ENCODE assay signal across 8 cellular contexts in the genomic region with DNA sequence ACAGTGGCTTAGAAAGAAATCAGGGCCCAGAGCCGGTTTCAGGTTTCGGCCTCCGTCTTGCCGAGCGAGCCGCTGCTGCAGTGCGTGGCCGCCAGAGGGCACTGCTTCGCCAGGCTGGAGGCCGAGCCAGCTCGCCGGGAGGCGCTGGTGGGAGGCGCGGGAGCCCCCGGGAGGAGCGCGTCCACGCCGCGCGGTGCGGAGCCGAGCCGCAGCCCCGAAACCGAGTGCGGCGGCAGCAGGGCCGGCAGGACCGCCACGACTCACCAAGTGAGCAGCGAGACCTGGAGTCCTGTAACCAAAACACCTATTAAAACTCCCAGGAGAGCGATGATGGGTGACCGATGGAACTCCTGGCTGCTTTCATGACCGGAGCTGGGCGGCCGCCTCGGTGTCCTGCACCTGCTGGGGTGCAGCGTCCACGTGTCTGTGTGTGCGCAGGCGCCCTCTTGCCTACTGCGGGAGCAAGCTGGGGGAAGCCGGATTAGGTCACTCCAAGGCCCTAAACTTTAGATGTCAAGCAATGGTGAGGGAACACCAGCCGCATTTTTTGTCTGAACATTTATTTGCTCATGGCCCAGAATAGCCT.
DNase-seq lines count a peak whose midpoint lies in the region; ATAC-seq and TF ChIP-seq lines count a peak whose summit lies in the region.

No MANE protein-coding gene starts in this region.

- peak; percentile 45 to 52 for DNase-seq in NCI-H2081 (lab: John Stamatoyannopoulos, UW)
- no peak for DNase-seq in NCI-H2081 treated with DMSO at 0.1 percent for 48 hours (lab: John Stamatoyannopoulos, UW)
- peak; percentile 66 for DNase-seq in NCI-H2227 treated with DMSO at 0.1 percent for 48 hours (lab: John Stamatoyannopoulos, UW)
- DNase-seq in activated CD4-positive, alpha-beta T cell treated with anti-CD3 and anti-CD28 coated beads, Interleukin-2, amount 50 U/mL, for 24 hours (ENCODE audit: low read depth in 1 of 2, low spot score in 1 of 2): peak; percentile 54
- DNase-seq in dermis microvascular lymphatic vessel endothelial cell (ENCODE audit: low read depth in 2 of 2): peak; percentile 20 to 62
- peak; percentile 70 to 78 (median 77) for DNase-seq in right lobe of liver
- DNase-seq in stimulated activated CD4-positive, alpha-beta T cell treated with anti-CD3 and anti-CD28 coated beads, Interleukin-4, amount 100 ng/mL, for 48 hours (ENCODE audit: low read depth in 2 of 2): peak; percentile 62 to 71

- H3K36me3 ChIP-seq in right lobe of liver: no peaks in the 10 kb centered on the region

- H3K9me3 ChIP-seq in right lobe of liver: no peaks in the 10 kb centered on the region

- WGBS in right lobe of liver (ENCODE audit: insufficient coverage, low coverage, low lambda C conversion rate, missing lambda C conversion rate): 9% methylated on average over 16 of the region's 46 CpGs

- intact Hi-C loops in right lobe of liver (cut with DNase I): loop anchor here in 1 of 2 donors (5.0 kb wide), 1 partner anchor 387 kb away; no protein-coding TSS in a partner anchor

- peak; percentile 83 for ATAC-seq in HG03025 (IDR thresholded peaks at IDR 0.05; ENCODE audit: low FRiP score, unreplicated experiment)
- ATAC-seq in right lobe of liver: peak; percentile 92 to 96 (median 94)

- H3K4me1 ChIP-seq in right lobe of liver: no peaks in the 10 kb centered on the region

- peak; percentile 85 to 99 (median 99) for TF ChIP-seq CTCF in right lobe of liver (IDR thresholded peaks at IDR 0.05)

- H3K4me3 ChIP-seq in right lobe of liver: peak overlapping the region; percentile 30 to 48 (median 39)

- no peaks in the 10 kb centered on the region for H3K27me3 ChIP-seq in right lobe of liver

- no peak for TF ChIP-seq POLR2A in right lobe of liver (IDR thresholded peaks at IDR 0.05)

- no peak overlapping the region for H3K27ac ChIP-seq in right lobe of liver
